8 cellular contexts compared by ENCODE assay signal in genomic region chr3:43286115-43286885, GRCh38. TPM values are rescaled to one million over a fixed set of nuclear protein-coding genes. Genes with fewer than 3 reads are reported as not detected.
DNase-seq lines count a peak whose midpoint lies in the region; ATAC-seq and TF ChIP-seq lines count a peak whose summit lies in the region.

A gene with protein sequence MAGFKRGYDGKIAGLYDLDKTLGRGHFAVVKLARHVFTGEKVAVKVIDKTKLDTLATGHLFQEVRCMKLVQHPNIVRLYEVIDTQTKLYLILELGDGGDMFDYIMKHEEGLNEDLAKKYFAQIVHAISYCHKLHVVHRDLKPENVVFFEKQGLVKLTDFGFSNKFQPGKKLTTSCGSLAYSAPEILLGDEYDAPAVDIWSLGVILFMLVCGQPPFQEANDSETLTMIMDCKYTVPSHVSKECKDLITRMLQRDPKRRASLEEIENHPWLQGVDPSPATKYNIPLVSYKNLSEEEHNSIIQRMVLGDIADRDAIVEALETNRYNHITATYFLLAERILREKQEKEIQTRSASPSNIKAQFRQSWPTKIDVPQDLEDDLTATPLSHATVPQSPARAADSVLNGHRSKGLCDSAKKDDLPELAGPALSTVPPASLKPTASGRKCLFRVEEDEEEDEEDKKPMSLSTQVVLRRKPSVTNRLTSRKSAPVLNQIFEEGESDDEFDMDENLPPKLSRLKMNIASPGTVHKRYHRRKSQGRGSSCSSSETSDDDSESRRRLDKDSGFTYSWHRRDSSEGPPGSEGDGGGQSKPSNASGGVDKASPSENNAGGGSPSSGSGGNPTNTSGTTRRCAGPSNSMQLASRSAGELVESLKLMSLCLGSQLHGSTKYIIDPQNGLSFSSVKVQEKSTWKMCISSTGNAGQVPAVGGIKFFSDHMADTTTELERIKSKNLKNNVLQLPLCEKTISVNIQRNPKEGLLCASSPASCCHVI (plus strand): TSS chr3:43286540. CDS start chr3:43303204, 16,664 bp downstream.

- ATAC-seq in CD8-positive, alpha-beta T cell, result peak; percentile 84
- ATAC-seq in GM19324 (IDR thresholded peaks at IDR 0.05; ENCODE audit: low FRiP score, unreplicated experiment), result peak; percentile 95
- peak; percentile 63 for ATAC-seq in HG03520 (IDR thresholded peaks at IDR 0.05; ENCODE audit: unreplicated experiment)

- peaks cover 43% of the 10 kb centered on the region for H3K36me3 Mint-ChIP-seq in CD8-positive, alpha-beta T cell

- peak within 1 kb of the TSS; percentile 81; the same call in 1 of the 2 replicates for H2AFZ ChIP-seq in OCI-LY1 (ENCODE audit: low read length)

- H3K9me3 ChIP-seq in CD8-positive, alpha-beta T cell (ENCODE audit: low read length), result no peaks in the 10 kb centered on the region
- H3K9me3 ChIP-seq in OCI-LY1 (ENCODE audit: low read length), result no peaks in the 10 kb centered on the region

- TF ChIP-seq CTCF in CD8-positive, alpha-beta T cell (IDR thresholded peaks at IDR 0.05), result peak; percentile 48
- TF ChIP-seq CTCF in OCI-LY1 (IDR thresholded peaks at IDR 0.05; ENCODE audit: low read length), result peak; percentile 12; the same call in 1 of the 2 replicates

- no peaks in the 10 kb centered on the region for H4K20me1 ChIP-seq in OCI-LY1 (ENCODE audit: insufficient read depth, low read length)

- POLR2A ChIA-PET in CD8-positive, alpha-beta T cell (lab: Charles Lee), result interaction anchor here (0.6 to 3.7 kb wide), 13 partner anchors 10 to 185 kb away, joined by 3 to 48 read pairs (median 4); no protein-coding TSS in a partner anchor

- no peaks in the 10 kb centered on the region for H3K9me3 Mint-ChIP-seq in CD8-positive, alpha-beta T cell

- no peaks in the 10 kb centered on the region for H3K36me3 ChIP-seq in CD8-positive, alpha-beta T cell (ENCODE audit: insufficient read depth, low read length)
- H3K36me3 ChIP-seq in OCI-LY1 (ENCODE audit: insufficient read depth, low read length), result no peaks in the 10 kb centered on the region

- H3K27ac ChIP-seq in CD8-positive, alpha-beta T cell (ENCODE audit: low read depth, low read length), result peak within 1 kb of the TSS; percentile 91
- H3K27ac ChIP-seq in OCI-LY1 (ENCODE audit: low read depth, low read length, poor library complexity, severe bottlenecking) (no peak within 1 kb of the TSS), epithelial cell of prostate (peak within 1 kb of the TSS; percentile 73)

- H3F3A ChIP-seq in OCI-LY1 (ENCODE audit: insufficient read depth, low read length), result no peaks in the 10 kb centered on the region

- peaks cover 31% of the 10 kb centered on the region for H3K4me1 Mint-ChIP-seq in CD8-positive, alpha-beta T cell (ENCODE audit: low read depth)

- intact Hi-C loops in CD8-positive, alpha-beta T cell (cut with DNase I, micrococcal nuclease), result loop anchor here (1.0 to 10.0 kb wide), 12 partner anchors 15 to 406 kb away; partner anchors contain the start of genes POMGNT2 (in 2 of the 2), ABHD5 (in 1 of the 2) and ANO10 (in 1 of the 2)

- H3K27me3 ChIP-seq in CD8-positive, alpha-beta T cell (ENCODE audit: insufficient read depth, low read length), result no peaks in the 10 kb centered on the region
- no peaks in the 10 kb centered on the region for H3K27me3 ChIP-seq in OCI-LY1 (ENCODE audit: insufficient read depth, low read length)

- peaks cover 36% of the 10 kb centered on the region for H3K79me2 ChIP-seq in OCI-LY1 (ENCODE audit: insufficient read depth, low read length)

- H3K4me1 ChIP-seq in CD8-positive, alpha-beta T cell (ENCODE audit: insufficient read depth, low read length), result peaks cover 27% of the 10 kb centered on the region
- peaks cover 41% of the 10 kb centered on the region for H3K4me1 ChIP-seq in OCI-LY1 (ENCODE audit: insufficient read depth, low read length, severe bottlenecking)

- H3K27ac Mint-ChIP-seq in CD8-positive, alpha-beta T cell, result peak within 1 kb of the TSS; percentile 100

- peak within 1 kb of the TSS; percentile 99 for H3K4me3 Mint-ChIP-seq in CD8-positive, alpha-beta T cell

- H3K4me3 ChIP-seq in CD8-positive, alpha-beta T cell (ENCODE audit: low read depth, low read length), result peak within 1 kb of the TSS; percentile 76
- peak within 1 kb of the TSS; percentile 70 for H3K4me3 ChIP-seq in OCI-LY1 (ENCODE audit: low read depth, low read length, poor library complexity, severe bottlenecking)

- no peaks in the 10 kb centered on the region for H3K9me2 ChIP-seq in OCI-LY1 (ENCODE audit: low read depth, low read length)

- H3K4me2 ChIP-seq in OCI-LY1 (ENCODE audit: low read length), result peak within 1 kb of the TSS; percentile 95

- H3K27me3 Mint-ChIP-seq in CD8-positive, alpha-beta T cell (ENCODE audit: low read depth), result no peaks in the 10 kb centered on the region

- CTCF ChIA-PET in CD8-positive, alpha-beta T cell (lab: Charles Lee), result interaction anchor here (0.7 to 3.7 kb wide), 12 partner anchors 10 to 324 kb away, joined by 3 to 27 read pairs (median 4); no protein-coding TSS in a partner anchor

- H3K9ac ChIP-seq in OCI-LY1 (ENCODE audit: low read length), result peak within 1 kb of the TSS; percentile 69

- DNase-seq in CD8-positive, alpha-beta T cell, result peak; percentile 86 to 99 (median 93)
- DNase-seq in activated T-cell treated with anti-CD3 and anti-CD28 coated beads for 24 hours (ENCODE audit: low read depth) (peak; percentile 89), epithelial cell of prostate (ENCODE audit: low read depth, low spot score) (peak; percentile 41), mucosa of gallbladder (ENCODE audit: low spot score) (peak; percentile 92)
- DNase-seq in stimulated activated CD8-positive, alpha-beta memory T cell treated with anti-CD3 and anti-CD28 coated beads, Interleukin-4, amount 100 ng/mL, for 4 hours (ENCODE audit: low read depth in 2 of 2, low spot score in 1 of 2), result peak; percentile 80 to 84

RNA-seq across cellular contexts. Expression of the gene that starts here (rescaled TPM):
- total RNA-seq in CD8-positive, alpha-beta T cell, result 100 to 1,000 TPM; 280 to 281 TPM
- total RNA-seq in mucosa of gallbladder, result 36.7 TPM

Comparison
In these comparisons a context has a peak if more than half of its experiments do, and no peak if none do; other contexts are left out.
1. DNase-seq: peak in every context shown above with its lines; median percentile 93 in CD8-positive, alpha-beta T cell; 92 in mucosa of gallbladder; 89 in activated T-cell treated with anti-CD3 and anti-CD28 coated beads for 24 hours; 82 in stimulated activated CD8-positive, alpha-beta memory T cell treated with anti-CD3 and anti-CD28 coated beads, Interleukin-4, amount 100 ng/mL, for 4 hours; 41 in epithelial cell of prostate.